ENCODE assay signal across 2 cellular contexts in the genomic region with DNA sequence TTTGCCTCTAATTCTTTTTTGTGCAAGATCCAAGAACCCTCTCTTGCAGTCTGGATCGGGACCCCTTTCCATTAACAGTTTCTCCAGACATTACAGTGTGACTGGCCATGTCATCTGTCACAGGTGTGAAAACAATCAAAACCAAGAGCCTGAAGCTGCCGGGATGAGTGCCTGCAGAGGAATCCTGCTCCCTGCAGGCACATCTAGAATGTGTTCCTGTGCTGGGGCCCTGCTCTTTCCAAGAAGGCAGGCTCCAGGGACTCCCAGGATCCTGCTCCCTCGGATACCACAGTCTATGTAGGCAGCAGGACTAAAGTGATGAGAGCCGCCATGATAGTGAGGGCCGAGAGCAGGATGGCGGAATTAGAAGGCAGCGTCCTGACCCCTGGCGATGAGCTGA.
TF ChIP-seq lines count a peak whose summit lies in the region.

No MANE protein-coding gene starts in this region.

TF ChIP-seq in GM23338, 12 proteins besides CTCF, POLR2A, EP300 and RAD21:
- no peak for TF ChIP-seq EZH2 (IDR thresholded peaks at IDR 0.05; ENCODE audit: low read depth, unreplicated experiment)

TF ChIP-seq in WTC11, 78 proteins besides CTCF, POLR2A, EP300 and RAD21:
- TF ChIP-seq CREB1 (CRISPR knock-in tag; IDR thresholded peaks at IDR 0.05) (no peak), ZNF317 (CRISPR knock-in tag; IDR thresholded peaks at IDR 0.05; ENCODE audit: borderline replicate concordance, low read depth) (peak; percentile 29; the same call in 1 of the 2 replicates), OVOL2 (CRISPR knock-in tag; IDR thresholded peaks at IDR 0.05; ENCODE audit: borderline replicate concordance) (no peak)
- TF ChIP-seq, protein P1, sequence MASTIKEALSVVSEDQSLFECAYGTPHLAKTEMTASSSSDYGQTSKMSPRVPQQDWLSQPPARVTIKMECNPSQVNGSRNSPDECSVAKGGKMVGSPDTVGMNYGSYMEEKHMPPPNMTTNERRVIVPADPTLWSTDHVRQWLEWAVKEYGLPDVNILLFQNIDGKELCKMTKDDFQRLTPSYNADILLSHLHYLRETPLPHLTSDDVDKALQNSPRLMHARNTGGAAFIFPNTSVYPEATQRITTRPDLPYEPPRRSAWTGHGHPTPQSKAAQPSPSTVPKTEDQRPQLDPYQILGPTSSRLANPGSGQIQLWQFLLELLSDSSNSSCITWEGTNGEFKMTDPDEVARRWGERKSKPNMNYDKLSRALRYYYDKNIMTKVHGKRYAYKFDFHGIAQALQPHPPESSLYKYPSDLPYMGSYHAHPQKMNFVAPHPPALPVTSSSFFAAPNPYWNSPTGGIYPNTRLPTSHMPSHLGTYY (CRISPR knock-in tag; IDR thresholded peaks at IDR 0.05) = no peak
- TF ChIP-seq, protein P2, sequence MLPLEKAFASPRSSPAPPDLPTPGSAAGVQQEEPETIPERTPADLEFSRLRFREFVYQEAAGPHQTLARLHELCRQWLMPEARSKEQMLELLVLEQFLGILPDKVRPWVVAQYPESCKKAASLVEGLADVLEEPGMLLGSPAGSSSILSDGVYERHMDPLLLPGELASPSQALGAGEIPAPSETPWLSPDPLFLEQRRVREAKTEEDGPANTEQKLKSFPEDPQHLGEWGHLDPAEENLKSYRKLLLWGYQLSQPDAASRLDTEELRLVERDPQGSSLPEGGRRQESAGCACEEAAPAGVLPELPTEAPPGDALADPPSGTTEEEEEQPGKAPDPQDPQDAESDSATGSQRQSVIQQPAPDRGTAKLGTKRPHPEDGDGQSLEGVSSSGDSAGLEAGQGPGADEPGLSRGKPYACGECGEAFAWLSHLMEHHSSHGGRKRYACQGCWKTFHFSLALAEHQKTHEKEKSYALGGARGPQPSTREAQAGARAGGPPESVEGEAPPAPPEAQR (CRISPR knock-in tag; IDR thresholded peaks at IDR 0.05) = 0 out of 2 replicates have a peak, but pooled peaks have one; percentile 50
- TF ChIP-seq, protein P3, sequence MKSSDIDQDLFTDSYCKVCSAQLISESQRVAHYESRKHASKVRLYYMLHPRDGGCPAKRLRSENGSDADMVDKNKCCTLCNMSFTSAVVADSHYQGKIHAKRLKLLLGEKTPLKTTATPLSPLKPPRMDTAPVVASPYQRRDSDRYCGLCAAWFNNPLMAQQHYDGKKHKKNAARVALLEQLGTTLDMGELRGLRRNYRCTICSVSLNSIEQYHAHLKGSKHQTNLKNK (CRISPR knock-in tag; IDR thresholded peaks at IDR 0.05) = no peak
- TF ChIP-seq, protein P4, sequence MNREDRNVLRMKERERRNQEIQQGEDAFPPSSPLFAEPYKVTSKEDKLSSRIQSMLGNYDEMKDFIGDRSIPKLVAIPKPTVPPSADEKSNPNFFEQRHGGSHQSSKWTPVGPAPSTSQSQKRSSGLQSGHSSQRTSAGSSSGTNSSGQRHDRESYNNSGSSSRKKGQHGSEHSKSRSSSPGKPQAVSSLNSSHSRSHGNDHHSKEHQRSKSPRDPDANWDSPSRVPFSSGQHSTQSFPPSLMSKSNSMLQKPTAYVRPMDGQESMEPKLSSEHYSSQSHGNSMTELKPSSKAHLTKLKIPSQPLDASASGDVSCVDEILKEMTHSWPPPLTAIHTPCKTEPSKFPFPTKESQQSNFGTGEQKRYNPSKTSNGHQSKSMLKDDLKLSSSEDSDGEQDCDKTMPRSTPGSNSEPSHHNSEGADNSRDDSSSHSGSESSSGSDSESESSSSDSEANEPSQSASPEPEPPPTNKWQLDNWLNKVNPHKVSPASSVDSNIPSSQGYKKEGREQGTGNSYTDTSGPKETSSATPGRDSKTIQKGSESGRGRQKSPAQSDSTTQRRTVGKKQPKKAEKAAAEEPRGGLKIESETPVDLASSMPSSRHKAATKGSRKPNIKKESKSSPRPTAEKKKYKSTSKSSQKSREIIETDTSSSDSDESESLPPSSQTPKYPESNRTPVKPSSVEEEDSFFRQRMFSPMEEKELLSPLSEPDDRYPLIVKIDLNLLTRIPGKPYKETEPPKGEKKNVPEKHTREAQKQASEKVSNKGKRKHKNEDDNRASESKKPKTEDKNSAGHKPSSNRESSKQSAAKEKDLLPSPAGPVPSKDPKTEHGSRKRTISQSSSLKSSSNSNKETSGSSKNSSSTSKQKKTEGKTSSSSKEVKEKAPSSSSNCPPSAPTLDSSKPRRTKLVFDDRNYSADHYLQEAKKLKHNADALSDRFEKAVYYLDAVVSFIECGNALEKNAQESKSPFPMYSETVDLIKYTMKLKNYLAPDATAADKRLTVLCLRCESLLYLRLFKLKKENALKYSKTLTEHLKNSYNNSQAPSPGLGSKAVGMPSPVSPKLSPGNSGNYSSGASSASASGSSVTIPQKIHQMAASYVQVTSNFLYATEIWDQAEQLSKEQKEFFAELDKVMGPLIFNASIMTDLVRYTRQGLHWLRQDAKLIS (CRISPR knock-in tag; IDR thresholded peaks at IDR 0.05; ENCODE audit: borderline replicate concordance) = no peak
- TF ChIP-seq, protein P5, sequence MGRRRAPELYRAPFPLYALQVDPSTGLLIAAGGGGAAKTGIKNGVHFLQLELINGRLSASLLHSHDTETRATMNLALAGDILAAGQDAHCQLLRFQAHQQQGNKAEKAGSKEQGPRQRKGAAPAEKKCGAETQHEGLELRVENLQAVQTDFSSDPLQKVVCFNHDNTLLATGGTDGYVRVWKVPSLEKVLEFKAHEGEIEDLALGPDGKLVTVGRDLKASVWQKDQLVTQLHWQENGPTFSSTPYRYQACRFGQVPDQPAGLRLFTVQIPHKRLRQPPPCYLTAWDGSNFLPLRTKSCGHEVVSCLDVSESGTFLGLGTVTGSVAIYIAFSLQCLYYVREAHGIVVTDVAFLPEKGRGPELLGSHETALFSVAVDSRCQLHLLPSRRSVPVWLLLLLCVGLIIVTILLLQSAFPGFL (CRISPR knock-in tag; IDR thresholded peaks at IDR 0.05; ENCODE audit: borderline replicate concordance) = no peak
- TF ChIP-seq, protein P6, sequence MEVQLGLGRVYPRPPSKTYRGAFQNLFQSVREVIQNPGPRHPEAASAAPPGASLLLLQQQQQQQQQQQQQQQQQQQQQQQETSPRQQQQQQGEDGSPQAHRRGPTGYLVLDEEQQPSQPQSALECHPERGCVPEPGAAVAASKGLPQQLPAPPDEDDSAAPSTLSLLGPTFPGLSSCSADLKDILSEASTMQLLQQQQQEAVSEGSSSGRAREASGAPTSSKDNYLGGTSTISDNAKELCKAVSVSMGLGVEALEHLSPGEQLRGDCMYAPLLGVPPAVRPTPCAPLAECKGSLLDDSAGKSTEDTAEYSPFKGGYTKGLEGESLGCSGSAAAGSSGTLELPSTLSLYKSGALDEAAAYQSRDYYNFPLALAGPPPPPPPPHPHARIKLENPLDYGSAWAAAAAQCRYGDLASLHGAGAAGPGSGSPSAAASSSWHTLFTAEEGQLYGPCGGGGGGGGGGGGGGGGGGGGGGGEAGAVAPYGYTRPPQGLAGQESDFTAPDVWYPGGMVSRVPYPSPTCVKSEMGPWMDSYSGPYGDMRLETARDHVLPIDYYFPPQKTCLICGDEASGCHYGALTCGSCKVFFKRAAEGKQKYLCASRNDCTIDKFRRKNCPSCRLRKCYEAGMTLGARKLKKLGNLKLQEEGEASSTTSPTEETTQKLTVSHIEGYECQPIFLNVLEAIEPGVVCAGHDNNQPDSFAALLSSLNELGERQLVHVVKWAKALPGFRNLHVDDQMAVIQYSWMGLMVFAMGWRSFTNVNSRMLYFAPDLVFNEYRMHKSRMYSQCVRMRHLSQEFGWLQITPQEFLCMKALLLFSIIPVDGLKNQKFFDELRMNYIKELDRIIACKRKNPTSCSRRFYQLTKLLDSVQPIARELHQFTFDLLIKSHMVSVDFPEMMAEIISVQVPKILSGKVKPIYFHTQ (CRISPR knock-in tag; IDR thresholded peaks at IDR 0.05) = no peak
